In genomic region chr1:20336105-20336605, GRCh38 we compare ENCODE assay signal across 24 cellular contexts. TPM values are rescaled to one million over a fixed set of nuclear protein-coding genes. Genes with fewer than 3 reads are reported as not detected.
"Had no signal": no experiment of that assay in that cellular context is flagged by ENCODE, and none has a peak within 500 bp of the region (broad histone marks: within the 10 kb centered on the region; RNA-seq: fewer than 3 reads in every experiment).

No MANE protein-coding gene starts in this region.

- H3K9me3 ChIP-seq: breast epithelium had no signal

- H3K4me1 ChIP-seq: breast epithelium had no signal

- H3K36me3 ChIP-seq: breast epithelium had no signal

- H3K4me3 ChIP-seq: breast epithelium had no signal

- ATAC-seq: activated T-cell treated with anti-CD3 and anti-CD28 coated beads, Interleukin-2, amount 50 U/mL, for 4 hours; T-helper 17 cell had no signal

- DNase-seq: activated CD4-positive, alpha-beta memory T cell treated with anti-CD3 and anti-CD28 coated beads for 36 hours; activated CD4-positive, alpha-beta T cell treated with anti-CD3 and anti-CD28 coated beads, Interleukin-2, amount 10 ng/mL, durations not matched to agents 7 days and 5 days; activated CD4-positive, CD25-positive, alpha-beta regulatory T cell; activated CD8-positive, alpha-beta memory T cell treated with anti-CD3 and anti-CD28 coated beads for 24 hours; activated gamma-delta T cell treated with Interleukin-2 at 50 U/mL for 16 hours; activated naive CD4-positive, alpha-beta T cell treated with anti-CD3 and anti-CD28 coated beads, Interleukin-2, amount 10 ng/mL, durations not matched to agents 7 days and 5 days; activated naive CD8-positive, alpha-beta T cell treated with anti-CD3 and anti-CD28 coated beads for 36 hours; activated T-cell treated with anti-CD3 and anti-CD28 coated beads, Interleukin-2, amount 50 U/mL, for 4 hours; caudate nucleus; MM.1S; NCI-H1105; NCI-H1436; NCI-H1694 treated with DMSO at 0.1 percent for 48 hours; NCI-H2029 treated with DMSO at 0.1 percent for 48 hours; NCI-H510A treated with DMSO at 0.1 percent for 48 hours; NCI-H69; NK-92 treated with Interleukin-12 subunit alpha and Interleukin-12 subunit beta, amount 100 ng/mL, for 24 hours; OCI-M1; SHP77; T-helper 17 cell; T-helper 9 cell had no signal

- FAIRE-seq: RCC 7860 had no signal

- H3K27me3 ChIP-seq: breast epithelium had no signal

- H3K27ac ChIP-seq: breast epithelium had no signal

RNA-seq across cellular contexts. Expression of gene VWA5B1, which starts 45.5 kb away (rescaled TPM):
- total RNA-seq: activated CD4-positive, alpha-beta memory T cell treated with anti-CD3 and anti-CD28 coated beads for 36 hours; activated T-cell treated with anti-CD3 and anti-CD28 coated beads, Interleukin-2, amount 50 U/mL, for 4 hours; SK-MEL-5 had no signal
